In genomic region chr3:195989200-195989920, GRCh38 we compare ENCODE assay signal across 8 cellular contexts.
A peak's percentile ranks its signal among the peaks of the same experiment; 100 is the strongest.
DNase-seq lines count a peak whose midpoint lies in the region; ATAC-seq and TF ChIP-seq lines count a peak whose summit lies in the region.
"Not testable (repeated sequence)": the region's sequence is repeated elsewhere in the genome, so short reads cannot be mapped to it uniquely, and the experiment has no call there.

No MANE protein-coding gene starts in this region.

- H3K4me3 Mint-ChIP-seq in CD8-positive, alpha-beta memory T cell = peak overlapping the region in 4 of 7 donors; percentile 27 to 68 (median 32)
- H3K4me3 Mint-ChIP-seq in activated naive CD8-positive, alpha-beta T cell treated with anti-CD3 and anti-CD28 coated beads for 36 hours = peak overlapping the region; percentile 29

- H3K9ac ChIP-seq in mucosa of stomach (ENCODE audit: low read length) = peak overlapping the region; percentile 88

- H3K36me3 ChIP-seq in CD8-positive, alpha-beta memory T cell (ENCODE audit: insufficient read depth, low read length); SJCRH30; mucosa of stomach (ENCODE audit: control insufficient read depth, insufficient read depth, low read length): not testable (repeated sequence)

- H3K4me3 ChIP-seq in CD8-positive, alpha-beta memory T cell (ENCODE audit: low read length); mucosa of stomach (ENCODE audit: low read length): not testable (repeated sequence)
- peak overlapping the region; percentile 77 for H3K4me3 ChIP-seq in SJCRH30
- peak overlapping the region; percentile 63 for H3K4me3 ChIP-seq in fibroblast of villous mesenchyme (ENCODE audit: low read depth, low read length)

- ATAC-seq in GM21423 (IDR thresholded peaks at IDR 0.05; ENCODE audit: unreplicated experiment) (peak; percentile 30), HG03139 (IDR thresholded peaks at IDR 0.05; ENCODE audit: unreplicated experiment) (peak; percentile 44)

- not testable (repeated sequence) for TF ChIP-seq CTCF in fibroblast of villous mesenchyme (IDR thresholded peaks at IDR 0.05; ENCODE audit: insufficient read depth, low read depth, low read length)

- not testable (repeated sequence) for H3K27me3 Mint-ChIP-seq in CD8-positive, alpha-beta memory T cell; activated naive CD8-positive, alpha-beta T cell treated with anti-CD3 and anti-CD28 coated beads for 36 hours

- DNase-seq in CD8-positive, alpha-beta memory T cell = peak; percentile 15 to 56 (median 24)
- DNase-seq in SJCRH30 = peak; percentile 22 to 34
- peak; percentile 41 for DNase-seq in activated naive CD8-positive, alpha-beta T cell treated with anti-CD3 and anti-CD28 coated beads for 36 hours
- peak; percentile 5 for DNase-seq in fibroblast of villous mesenchyme (ENCODE audit: low read depth)
- peak; percentile 48 for DNase-seq in stimulated activated CD8-positive, alpha-beta memory T cell treated with anti-CD3 and anti-CD28 coated beads, Interleukin-4, amount 100 ng/mL, for 48 hours

- not testable (repeated sequence) for H3K9me3 Mint-ChIP-seq in CD8-positive, alpha-beta memory T cell; activated naive CD8-positive, alpha-beta T cell treated with anti-CD3 and anti-CD28 coated beads for 36 hours

- CTCF ChIA-PET in CD8-positive, alpha-beta memory T cell (lab: Charles Lee) = not testable (repeated sequence)

- not testable (repeated sequence) for H3K9me3 ChIP-seq in CD8-positive, alpha-beta memory T cell (ENCODE audit: low read length); SJCRH30 (replicated peaks); mucosa of stomach (ENCODE audit: control insufficient read depth, low read length)

- POLR2A ChIA-PET in CD8-positive, alpha-beta memory T cell (lab: Charles Lee) = not testable (repeated sequence)

- H3K27ac Mint-ChIP-seq in CD8-positive, alpha-beta memory T cell; activated naive CD8-positive, alpha-beta T cell treated with anti-CD3 and anti-CD28 coated beads for 36 hours: not testable (repeated sequence)

- H3K4me1 ChIP-seq in CD8-positive, alpha-beta memory T cell (ENCODE audit: insufficient read depth, low read length); SJCRH30; mucosa of stomach (ENCODE audit: control insufficient read depth, insufficient read depth, low read length): not testable (repeated sequence)

- H3K36me3 Mint-ChIP-seq in CD8-positive, alpha-beta memory T cell; activated naive CD8-positive, alpha-beta T cell treated with anti-CD3 and anti-CD28 coated beads for 36 hours: not testable (repeated sequence)

- H3K27me3 ChIP-seq in CD8-positive, alpha-beta memory T cell (ENCODE audit: insufficient read depth, low read length, poor library complexity, severe bottlenecking); SJCRH30; mucosa of stomach (ENCODE audit: control insufficient read depth, insufficient read depth, low read length): not testable (repeated sequence)

- peaks cover 11 to 12% (median 12%) of the 10 kb centered on the region in 3 donors for H3K4me1 Mint-ChIP-seq in CD8-positive, alpha-beta memory T cell
- H3K4me1 Mint-ChIP-seq in activated naive CD8-positive, alpha-beta T cell treated with anti-CD3 and anti-CD28 coated beads for 36 hours = not testable (repeated sequence)

- H3K27ac ChIP-seq in CD8-positive, alpha-beta memory T cell (ENCODE audit: low read depth, low read length); SJCRH30: not testable (repeated sequence)
